Comparison of ENCODE assay signal across 9 cellular contexts in the genomic region with DNA sequence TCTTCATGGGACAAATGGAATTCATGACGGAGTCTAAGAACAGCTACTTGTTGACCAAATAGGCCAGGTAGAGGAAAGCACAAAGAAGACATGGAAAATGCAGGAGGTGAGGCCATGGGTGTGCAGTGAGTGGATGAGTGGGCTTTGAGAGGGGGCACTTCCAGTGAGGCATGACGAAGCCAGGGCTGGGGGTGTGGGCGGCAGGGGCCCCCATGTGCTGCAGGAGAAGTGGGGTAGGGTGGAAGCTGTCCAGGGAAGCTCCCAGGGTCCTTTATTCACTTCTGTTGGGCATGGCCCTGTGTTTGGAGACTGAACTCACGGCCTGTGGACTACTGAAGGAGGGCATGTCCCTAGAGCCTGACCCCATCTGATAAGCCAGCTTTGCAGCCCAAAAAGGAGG.
"Had no signal": no experiment of that assay in that cellular context is flagged by ENCODE, and none has a peak within 500 bp of the region (broad histone marks: within the 10 kb centered on the region; RNA-seq: fewer than 3 reads in every experiment).

No MANE protein-coding gene starts in this region.

- ATAC-seq: K562 had no signal

- DNase-seq: GM23248, GOT3, H7, HCEC 1CT, HFFc6, IMR-90, KG1 had no signal

- H3K9me3 Mint-ChIP-seq: HFFc6 had no signal

- H3K27ac Mint-ChIP-seq: HFFc6 had no signal

- H3K9ac ChIP-seq: GM23248 had no signal

- FAIRE-seq: HTR-8/SVneo, K562 had no signal

- H3K4me3 ChIP-seq: GM23248, K562 had no signal

- H3K4me3 Mint-ChIP-seq: HFFc6 had no signal

- H2AFZ ChIP-seq: GM23248 had no signal

- H3K27ac ChIP-seq: GM23248 had no signal
